Comparison of ENCODE assay signal across 1 cellular context in the genomic region with DNA sequence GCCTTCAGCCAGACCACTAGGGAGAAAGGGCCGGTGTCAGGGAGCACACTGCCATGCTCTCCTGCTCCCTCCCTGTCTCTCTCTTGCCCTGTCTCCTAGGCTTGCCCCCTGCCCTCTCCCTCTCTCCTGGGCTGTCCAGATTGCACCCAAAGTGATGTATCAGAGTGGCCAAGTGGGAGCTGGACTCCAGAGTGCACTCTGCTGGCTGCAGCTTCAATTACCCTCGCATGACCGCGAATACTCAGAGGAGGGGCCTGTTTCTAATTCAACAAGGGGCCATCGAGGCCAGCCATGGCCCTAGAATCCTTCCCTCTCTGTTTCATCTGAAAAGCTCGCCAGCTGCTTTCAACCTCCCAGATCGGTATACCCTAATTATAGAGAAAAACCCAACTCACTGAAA.
TF ChIP-seq lines count a peak whose summit lies in the region.

No MANE protein-coding gene starts in this region.

TF ChIP-seq in SK-N-SH, 30 proteins besides CTCF, POLR2A, EP300 and RAD21 (continued from another document):
- TF ChIP-seq YY1 (IDR thresholded peaks at IDR 0.05; ENCODE audit: low read depth) (no peak), TAF1 (IDR thresholded peaks at IDR 0.05; ENCODE audit: borderline replicate concordance, low read depth, low read length) (no peak), JUND (IDR thresholded peaks at IDR 0.05) (no peak), TEAD4 (IDR thresholded peaks at IDR 0.05; ENCODE audit: borderline replicate concordance, insufficient read depth) (no peak), FOXM1 (IDR thresholded peaks at IDR 0.05; ENCODE audit: low read depth) (no peak), GABPA (IDR thresholded peaks at IDR 0.05; ENCODE audit: low read depth) (no peak), EZH2phosphoT487 (IDR thresholded peaks at IDR 0.05; ENCODE audit: borderline replicate concordance, low read depth) (no peak)
